8 cellular contexts compared by ENCODE assay signal in genomic region chr14:54730156-54730961, GRCh38.
DNase-seq lines count a peak whose midpoint lies in the region; ATAC-seq, FAIRE-seq and TF ChIP-seq lines count a peak whose summit lies in the region.

No MANE protein-coding gene starts in this region.

- peaks cover 18% of the 10 kb centered on the region for H3K4me1 Mint-ChIP-seq in neural progenitor cell

- no peak overlapping the region for H2AFZ ChIP-seq in neural progenitor cell (replicated peaks)

- no peaks in the 10 kb centered on the region for H3K9me3 ChIP-seq in ascending aorta
- no peaks in the 10 kb centered on the region for H3K9me3 ChIP-seq in muscle layer of colon (ENCODE audit: low read length)
- H3K9me3 ChIP-seq in neural progenitor cell (ENCODE audit: low read depth): no peaks in the 10 kb centered on the region

- H4K20me1 ChIP-seq in neural progenitor cell (ENCODE audit: low read depth): no peaks in the 10 kb centered on the region

- no peak for TF ChIP-seq CTCF in ascending aorta (IDR thresholded peaks at IDR 0.05)
- no peak for TF ChIP-seq CTCF in neural progenitor cell (IDR thresholded peaks at IDR 0.05)

- H3K9me3 Mint-ChIP-seq in neural progenitor cell: no peaks in the 10 kb centered on the region

- H3K27ac Mint-ChIP-seq in neural progenitor cell: no peak overlapping the region

- no peaks in the 10 kb centered on the region for H3K79me2 ChIP-seq in neural progenitor cell (ENCODE audit: low read depth)

- ATAC-seq in GM21717 (IDR thresholded peaks at IDR 0.05; ENCODE audit: unreplicated experiment): peak; percentile 92

- H3K4me1 ChIP-seq in ascending aorta (peaks cover 4 to 15% of the 10 kb centered on the region in 2 donors), muscle layer of colon (ENCODE audit: insufficient read depth, low read length) (peaks cover 52% of the 10 kb centered on the region), neural progenitor cell (peaks cover 5% of the 10 kb centered on the region)

- TF ChIP-seq POLR2A in GM12892 (IDR thresholded peaks at IDR 0.05; ENCODE audit: low read depth, low read length): peak; percentile 48; the same call in 1 of the 2 replicates

- H3K36me3 ChIP-seq in ascending aorta (no peaks in the 10 kb centered on the region), muscle layer of colon (ENCODE audit: insufficient read depth, low read length) (no peaks in the 10 kb centered on the region), neural progenitor cell (no peaks in the 10 kb centered on the region)

- peak; percentile 96 for FAIRE-seq in GM12892 (lab: Jason Lieb, UNC)

- peaks cover 2% of the 10 kb centered on the region for H3K27me3 Mint-ChIP-seq in neural progenitor cell (ENCODE audit: insufficient read depth, low read depth)

- no peaks in the 10 kb centered on the region for H3F3A ChIP-seq in neural progenitor cell (ENCODE audit: low read depth)

- H3K4me2 ChIP-seq in neural progenitor cell: no peak overlapping the region

- H3K4me3 Mint-ChIP-seq in neural progenitor cell: no peak overlapping the region

- H3K27ac ChIP-seq in ascending aorta: peak overlapping the region; percentile 47 to 48
- peak overlapping the region; percentile 64 for H3K27ac ChIP-seq in muscle layer of colon (ENCODE audit: low read depth, low read length)
- H3K27ac ChIP-seq in neural progenitor cell: no peak overlapping the region

- intact Hi-C loops in ascending aorta (cut with DNase I): no loop called here

- H3K9ac ChIP-seq in muscle layer of colon (ENCODE audit: low read length) (no peak overlapping the region), neural progenitor cell (no peak overlapping the region)

- peak; percentile 25 for DNase-seq in GM12892 (ENCODE audit: insufficient read length)
- DNase-seq in LHCN-M2 (ENCODE audit: low read depth): peak; percentile 65
- DNase-seq in ascending aorta (ENCODE audit: low spot score in 2 of 2): no peak
- no peak for DNase-seq in neural progenitor cell (ENCODE audit: low spot score)
- DNase-seq in GF-D8 (lab: John Stamatoyannopoulos, UW): no peak
- DNase-seq in RKO (ENCODE audit: low spot score): no peak

- peak overlapping the region in 1 of 2 donors; percentile 15 for H3K4me3 ChIP-seq in ascending aorta
- peak overlapping the region in 1 of 2 donors; percentile 25 for H3K4me3 ChIP-seq in muscle layer of colon (ENCODE audit: low read depth in 1 of 2, low read length in 2 of 2)
- no peak overlapping the region for H3K4me3 ChIP-seq in neural progenitor cell

- H3K27me3 ChIP-seq in ascending aorta (no peaks in the 10 kb centered on the region), muscle layer of colon (ENCODE audit: control insufficient read depth in 1 of 2, insufficient read depth in 2 of 2, low read length in 2 of 2) (no peaks in the 10 kb centered on the region), neural progenitor cell (no peaks in the 10 kb centered on the region)

- H3K36me3 Mint-ChIP-seq in neural progenitor cell: no peaks in the 10 kb centered on the region

Comparison
In these comparisons a context has a peak if more than half of its experiments do, and no peak if none do; other contexts are left out.
1. DNase-seq: peak in GM12892 (single experiment) and LHCN-M2 (single experiment); none in ascending aorta (0 of 2), neural progenitor cell (single experiment), GF-D8 (single experiment) and RKO (single experiment).